Comparison of ENCODE assay signal across 9 cellular contexts in the genomic region with DNA sequence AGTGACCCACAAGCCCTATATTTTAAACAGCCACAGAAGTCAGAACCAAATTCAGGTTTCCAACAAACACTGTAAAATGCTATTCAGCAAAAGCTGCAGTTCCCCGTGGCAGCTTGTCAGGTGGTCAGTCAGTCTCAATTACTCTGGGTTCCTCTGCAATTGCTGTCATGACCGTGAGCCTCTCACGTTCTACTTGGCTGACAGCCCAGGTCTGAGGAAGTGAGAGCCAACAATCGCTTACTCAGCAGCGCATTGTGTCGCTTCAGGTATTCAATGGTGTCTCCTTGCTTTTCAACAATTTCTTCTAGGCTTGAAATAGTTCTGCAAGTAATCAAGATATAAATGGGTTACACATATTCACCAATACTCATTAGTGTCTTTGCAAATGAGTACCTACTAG. TPM values are rescaled to one million over a fixed set of nuclear protein-coding genes. Genes with fewer than 3 reads are reported as not detected.
DNase-seq lines count a peak whose midpoint lies in the region; ATAC-seq and TF ChIP-seq lines count a peak whose summit lies in the region.
"Had no signal": no experiment of that assay in that cellular context is flagged by ENCODE, and none has a peak within 500 bp of the region (broad histone marks: within the 10 kb centered on the region; RNA-seq: fewer than 3 reads in every experiment).

No MANE protein-coding gene starts in this region.

- H3K4me3 ChIP-seq in adrenal gland = no peak overlapping the region

- WGBS in adrenal gland, 4 donors = 14 to 26% (median 21%) methylated on average over 6 of the region's 6 CpGs

- no peak for ATAC-seq in GM19455 (IDR thresholded peaks at IDR 0.05; ENCODE audit: unreplicated experiment)

- no peaks in the 10 kb centered on the region for H3K4me1 ChIP-seq in adrenal gland (replicated peaks in 1 of 2)

- in situ Hi-C loops in Caki2 (cut with HindIII; ENCODE audit: low pct_unique_long_range_greater_than_20kb, low sequenced_read_pairs) (no loop called here), KBM-7 (cut with MboI; ENCODE audit: low pct_unique_long_range_greater_than_20kb, low sequenced_read_pairs) (no loop called here)

- H3K36me3 ChIP-seq in adrenal gland (replicated peaks in 1 of 2) = peaks cover 0 to 24% of the 10 kb centered on the region in 2 donors

- no peaks in the 10 kb centered on the region for H3K27me3 ChIP-seq in adrenal gland

- no peak overlapping the region for H3K27ac ChIP-seq in adrenal gland

- no peak for TF ChIP-seq CTCF in adrenal gland (IDR thresholded peaks at IDR 0.05)

- no peak for TF ChIP-seq POLR2A in adrenal gland (IDR thresholded peaks at IDR 0.05)

- intact Hi-C loops in adrenal gland (cut with DNase I) = no loop called here

- H3K9me3 ChIP-seq in adrenal gland (replicated peaks in 1 of 3) = no peaks in the 10 kb centered on the region

- peak; percentile 12 for DNase-seq in Caki2 (ENCODE audit: low read depth)
- peak; percentile 19 for DNase-seq in KBM-7
- peak; percentile 35 to 74 (median 59) for DNase-seq in adrenal gland
- DNase-seq in iris pigment epithelial cell (ENCODE audit: low read depth) = peak; percentile 73
- no peak for DNase-seq in UCSD-AML1 (lab: John Stamatoyannopoulos, UW; ENCODE audit: unreplicated experiment)
- DNase-seq in GDM1 (lab: John Stamatoyannopoulos, UW) = no peak
- DNase-seq in OCI-M2 (lab: John Stamatoyannopoulos, UW; ENCODE audit: unreplicated experiment) = no peak

RNA-seq across cellular contexts. Expression of a gene that starts 25.8 kb away (rescaled TPM):
- total RNA-seq in Caki2 (2014; rRNA removed; shearing (Covaris generic); ENCODE audit: low replicate concordance) = not detected in 2 replicates
- total RNA-seq in adrenal gland = not detected
- polyA plus RNA-seq in adrenal gland = not detected
- polyA plus RNA-seq: CD14-positive monocyte had no signal

RNA-seq across cellular contexts. Expression of a gene that starts 33.2 kb away (rescaled TPM):
- total RNA-seq in Caki2 (2014; rRNA removed; shearing (Covaris generic); ENCODE audit: low replicate concordance) = 11.7 and 20.1 TPM in 2 replicates
- 10 to 100 TPM; 16.0 to 35.5 (median 22.1) TPM for total RNA-seq in adrenal gland
- polyA plus RNA-seq in adrenal gland = 10 to 100 TPM in 1 of 3 donors, 1 to 10 TPM in 2; 4.3 to 36.6 (median 4.6) TPM

RNA-seq across cellular contexts. Expression of a gene that starts 47.7 kb away (rescaled TPM):
- not detected in 2 replicates for total RNA-seq in Caki2 (2014; rRNA removed; shearing (Covaris generic); ENCODE audit: low replicate concordance)
- not detected for total RNA-seq in adrenal gland
- not detected for polyA plus RNA-seq in adrenal gland
- polyA plus RNA-seq: CD14-positive monocyte had no signal

Comparison
In these comparisons a context has a peak if more than half of its experiments do, and no peak if none do; other contexts are left out.
1. DNase-seq: peak in Caki2 (single experiment), KBM-7 (single experiment), adrenal gland (7 of 7) and iris pigment epithelial cell (single experiment); none in UCSD-AML1 (single experiment), GDM1 (single experiment) and OCI-M2 (single experiment).